13 cellular contexts compared by ENCODE assay signal in the genomic region with DNA sequence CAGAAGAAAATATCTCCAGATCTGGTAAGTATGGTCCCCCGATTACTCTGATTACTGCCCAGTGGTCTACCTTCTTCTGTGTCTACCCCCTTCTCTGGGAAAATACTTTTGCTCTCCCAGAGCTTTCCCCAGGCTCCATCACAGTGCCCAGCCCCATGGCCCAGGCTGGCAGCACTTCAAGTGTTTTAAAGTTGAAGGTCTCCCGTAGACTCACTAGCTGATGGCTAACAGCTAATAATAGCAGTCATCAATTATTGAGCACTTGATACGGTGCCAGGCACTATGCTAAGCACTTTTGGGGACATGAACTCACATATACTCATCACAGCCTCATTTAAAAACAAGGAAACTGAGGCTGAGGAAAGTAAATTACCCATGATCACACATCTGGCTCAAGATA. TPM values are rescaled to one million over a fixed set of nuclear protein-coding genes. Genes with fewer than 3 reads are reported as not detected.
A peak's percentile ranks its signal among the peaks of the same experiment; 100 is the strongest.
DNase-seq lines count a peak whose midpoint lies in the region; ATAC-seq, FAIRE-seq and TF ChIP-seq lines count a peak whose summit lies in the region.
"Had no signal": no experiment of that assay in that cellular context is flagged by ENCODE, and none has a peak within 500 bp of the region (broad histone marks: within the 10 kb centered on the region; RNA-seq: fewer than 3 reads in every experiment).

No MANE protein-coding gene starts in this region.

- H3K79me1 ChIP-seq in neuronal stem cell (ENCODE audit: low read depth, low read length), result peaks cover 6% of the 10 kb centered on the region

- H3K9me3 ChIP-seq in A549, result no peaks in the 10 kb centered on the region
- H3K9me3 ChIP-seq in Loucy (ENCODE audit: insufficient read depth, low read depth, low read length), result no peaks in the 10 kb centered on the region
- H3K9me3 ChIP-seq in neuronal stem cell (replicated peaks in 1 of 2; ENCODE audit: control insufficient read depth in 2 of 2, insufficient read depth in 1 of 2, low read depth in 1 of 2, low read length in 2 of 2), result peaks cover 0 to 3% of the 10 kb centered on the region in 2 donors
- H3K9me3 ChIP-seq: HAP-1 had no signal

- H4K8ac ChIP-seq in neuronal stem cell (ENCODE audit: low read depth, low read length), result no peak overlapping the region

- no peak overlapping the region for H2BK120ac ChIP-seq in neuronal stem cell (ENCODE audit: low read depth, low read length)

- H3K27ac ChIP-seq in A549 (peak overlapping the region; percentile 87 to 94), epithelial cell of prostate (peak overlapping the region; percentile 99), neuronal stem cell (replicated peaks; ENCODE audit: low read length) (no peak overlapping the region)

- H3K4me2 ChIP-seq in A549 (peak overlapping the region; percentile 68), Loucy (ENCODE audit: low read depth, low read length, poor library complexity, severe bottlenecking) (peak overlapping the region; percentile 52), neuronal stem cell (ENCODE audit: insufficient read depth, low read length, poor library complexity, severe bottlenecking) (no peak overlapping the region)

- H4K20me1 ChIP-seq in Loucy (ENCODE audit: insufficient read depth, low read length, poor library complexity, severe bottlenecking), result no peaks in the 10 kb centered on the region

- no peak for TF ChIP-seq RAD21 in A549 (conservative IDR thresholded peaks at IDR 0.05 in 1 of 2, IDR thresholded peaks at IDR 0.05 in 1 of 2)

- no peak for TF ChIP-seq EP300 in A549 (IDR thresholded peaks at IDR 0.05)

- no peak overlapping the region for H3K18ac ChIP-seq in neuronal stem cell (ENCODE audit: low read length)

- peak overlapping the region; percentile 56 for H2BK5ac ChIP-seq in neuronal stem cell (ENCODE audit: low read length)

- TF ChIP-seq CTCF in A549 (IDR thresholded peaks at IDR 0.05) (no peak), Loucy (conservative IDR thresholded peaks at IDR 0.05; ENCODE audit: low read length) (no peak), GM10248 (IDR thresholded peaks at IDR 0.05; ENCODE audit: control extremely low read depth, extremely low read depth, low read depth, missing control alignments) (no peak)

- no peak overlapping the region for H2AFZ ChIP-seq in Loucy (ENCODE audit: low read length)
- no peak overlapping the region for H2AFZ ChIP-seq in neuronal stem cell (ENCODE audit: low read length)

- H3K27me3 ChIP-seq in Loucy (ENCODE audit: insufficient read depth, low read length, poor library complexity, severe bottlenecking) (no peaks in the 10 kb centered on the region), neuronal stem cell (ENCODE audit: control insufficient read depth in 3 of 3, insufficient read depth in 3 of 3, low read depth in 1 of 3, low read length in 3 of 3) (no peaks in the 10 kb centered on the region)

- WGBS in A549 (ENCODE audit: missing lambda C conversion rate), result 86% methylated on average over 3 of the region's 3 CpGs
- no CpG with 5 or more reads among the region's 3 CpGs for WGBS in neuronal stem cell (ENCODE audit: extremely low coverage in 2 of 2, insufficient read length in 2 of 2, insufficient replicate concordance in 1 of 2), 2 donors

- POLR2A ChIA-PET in A549 (lab: Yijun Ruan, JAX), result interaction anchor here (1.2 to 3.2 kb wide), 2 partner anchors 15 to 33 kb away, joined by 4 to 9 read pairs; a partner anchor contains a TSS
- POLR2A ChIA-PET in GM10248 (lab: Yijun Ruan, JAX), result interaction anchor here (1.2 kb wide), 1 partner anchor 8 kb away, joined by 4 read pairs; no protein-coding TSS in a partner anchor

- no peak overlapping the region for H2BK12ac ChIP-seq in neuronal stem cell (ENCODE audit: low read length)

- H3K9me2 ChIP-seq in Loucy (replicated peaks; ENCODE audit: low read depth, low read length), result no peaks in the 10 kb centered on the region

- peak overlapping the region; percentile 50 for H2AK5ac ChIP-seq in neuronal stem cell (ENCODE audit: low read depth, low read length)

- DNase-seq in A549 (ENCODE audit: low read depth in 1 of 2, low spot score in 1 of 2), result no peak
- no peak for DNase-seq in epithelial cell of prostate (ENCODE audit: low read depth, low spot score)
- no peak for DNase-seq in neuronal stem cell (ENCODE audit: low spot score)
- DNase-seq in NK-92 (lab: John Stamatoyannopoulos, UW; ENCODE audit: unreplicated experiment), result no peak
- DNase-seq in GM10248 (ENCODE audit: extremely low spot score), result no peak
- DNase-seq: activated CD4-positive, alpha-beta T cell treated with anti-CD3 and anti-CD28 coated beads, Interleukin-2, amount 50 U/mL, for 4 hours; immature natural killer cell; SHP77 treated with DMSO at 0.1 percent for 48 hours; stimulated activated CD4-positive, alpha-beta T cell treated with anti-CD3 and anti-CD28 coated beads, Interleukin-4, amount 100 ng/mL, for 1 hour had no signal

- CTCF ChIA-PET in A549 (lab: Yijun Ruan, JAX) (interaction anchor here (1.1 to 5.4 kb wide), 8 partner anchors 8 to 434 kb away, joined by 3 to 50 read pairs (median 6); a partner anchor contains a TSS), GM10248 (lab: Yijun Ruan, JAX) (interaction anchor here (1.1 to 4.8 kb wide), 8 partner anchors 9 to 55 kb away, joined by 3 to 34 read pairs (median 5); no protein-coding TSS in a partner anchor)

- H3K14ac ChIP-seq in neuronal stem cell (ENCODE audit: low read length), result no peak overlapping the region

- H3K9ac ChIP-seq in Loucy (ENCODE audit: low read depth, low read length, poor library complexity, severe bottlenecking) (no peak overlapping the region), neuronal stem cell (ENCODE audit: low read depth, low read length, poor library complexity) (no peak overlapping the region)

- H3K4me1 ChIP-seq in A549 (peaks cover 58% of the 10 kb centered on the region), Loucy (ENCODE audit: insufficient read depth, low read length, poor library complexity, severe bottlenecking) (peaks cover 43% of the 10 kb centered on the region), neuronal stem cell (ENCODE audit: control insufficient read depth in 2 of 2, insufficient read depth in 1 of 2, low read depth in 1 of 2, low read length in 2 of 2) (peaks cover 6 to 7% of the 10 kb centered on the region in 2 donors)

- no peaks in the 10 kb centered on the region for H3F3A ChIP-seq in Loucy (ENCODE audit: low read depth)

- no peak overlapping the region for H3K4ac ChIP-seq in neuronal stem cell (ENCODE audit: low read length)

- no peak overlapping the region for H3K23ac ChIP-seq in neuronal stem cell (ENCODE audit: low read depth, low read length, poor library complexity)

- H3K79me2 ChIP-seq in Loucy (ENCODE audit: insufficient read depth, low read length), result peaks cover 78% of the 10 kb centered on the region

- H3K4me3 ChIP-seq in A549 (no peak overlapping the region), Loucy (ENCODE audit: low read length, poor library complexity, severe bottlenecking) (no peak overlapping the region), neuronal stem cell (ENCODE audit: low read length in 2 of 2) (no peak overlapping the region)
- H3K4me3 ChIP-seq: HAP-1 had no signal

- peaks cover 7% of the 10 kb centered on the region; the same call in 1 of the 2 replicates for H3K36me3 ChIP-seq in Loucy (ENCODE audit: insufficient read depth, low read length)
- peaks cover 7 to 8% of the 10 kb centered on the region in 2 donors for H3K36me3 ChIP-seq in neuronal stem cell (replicated peaks in 1 of 2; ENCODE audit: control insufficient read depth in 2 of 2, insufficient read depth in 2 of 2, low read length in 2 of 2)

- no peak for TF ChIP-seq POLR2A in A549 (IDR thresholded peaks at IDR 0.05; ENCODE audit: low read length)

- FAIRE-seq in A549 (lab: Jason Lieb, UNC), result no peak

- H2BK15ac ChIP-seq in neuronal stem cell (ENCODE audit: low read length), result no peak overlapping the region

- H4K91ac ChIP-seq in neuronal stem cell (ENCODE audit: low read depth, low read length, poor library complexity), result no peak overlapping the region

- ATAC-seq in A549 (no peak), HG02870 (IDR thresholded peaks at IDR 0.05; ENCODE audit: unreplicated experiment) (no peak), HG03139 (IDR thresholded peaks at IDR 0.05; ENCODE audit: unreplicated experiment) (no peak)

TF ChIP-seq in A549, 52 proteins besides CTCF, POLR2A, EP300 and RAD21:
- no peak for TF ChIP-seq JUN (IDR thresholded peaks at IDR 0.05)
- TF ChIP-seq CHD2 (IDR thresholded peaks at IDR 0.05; ENCODE audit: low read length, partially characterized antibody), result no peak
- no peak for TF ChIP-seq ESRRA (IDR thresholded peaks at IDR 0.05; ENCODE audit: borderline replicate concordance, low read length)
- no peak for TF ChIP-seq GATA3 (IDR thresholded peaks at IDR 0.05; ENCODE audit: borderline replicate concordance)

RNA-seq across cellular contexts. Expression of a gene that starts 33.4 kb away (rescaled TPM):
- 7.2 and 7.5 TPM in 2 replicates for polyA plus RNA-seq in A549 (2011; rRNA removed)
- polyA plus RNA-seq in A549 (2012; cell fraction: cytosol; rRNA removed), result 2.1 and 2.3 TPM in 2 replicates
- polyA plus RNA-seq in A549 (2012; cell fraction: nucleus; rRNA removed), result 2.0 and 3.5 TPM in 2 replicates
- 5.2 to 5.9 TPM (median 5.9 TPM) in 3 replicates for polyA plus RNA-seq in A549 (2017; fragmentation: RNase III; extraction: RNeasy Plus Mini Kit Qiagen cat#74134 plus additional on column Dnase treatment)
- 16.4 and 17.8 TPM in 2 replicates for polyA minus RNA-seq in A549 (2011; rRNA and poly(A)+ RNA removed)
- polyA plus RNA-seq in neuronal stem cell (2013, experiment 1 of 2), result 5.1 TPM
- polyA plus RNA-seq in neuronal stem cell (2013, experiment 2 of 2), result 4.8 TPM

RNA-seq across cellular contexts. Expression of a gene that starts 33.8 kb away (rescaled TPM):
- polyA plus RNA-seq in A549 (2011; rRNA removed) (37.8 and 44.0 TPM in 2 replicates), A549 (2017; fragmentation: RNase III; extraction: RNeasy Plus Mini Kit Qiagen cat#74134 plus additional on column Dnase treatment) (38.6 to 48.8 TPM (median 40.6 TPM) in 3 replicates)
- 16.6 and 17.7 TPM in 2 replicates for polyA plus RNA-seq in A549 (2012; cell fraction: cytosol; rRNA removed)
- polyA plus RNA-seq in A549 (2012; cell fraction: nucleus; rRNA removed), result 3.8 and 6.5 TPM in 2 replicates
- polyA minus RNA-seq in A549 (2011; rRNA and poly(A)+ RNA removed), result 9.4 and 12.8 TPM in 2 replicates
- polyA plus RNA-seq in neuronal stem cell (2013, experiment 1 of 2), result 40.9 TPM
- polyA plus RNA-seq in neuronal stem cell (2013, experiment 2 of 2), result 39.7 TPM
